ENCODE assay signal across 8 cellular contexts in genomic region chr21:16420086-16420724, GRCh38.
DNase-seq lines count a peak whose midpoint lies in the region; ATAC-seq and TF ChIP-seq lines count a peak whose summit lies in the region.

No MANE protein-coding gene starts in this region.

- TF ChIP-seq CTCF in epithelial cell of proximal tubule (conservative IDR thresholded peaks at IDR 0.05; ENCODE audit: low read depth, low read length): no peak
- no peak for TF ChIP-seq CTCF in omental fat pad (IDR thresholded peaks at IDR 0.05)

- POLR2A ChIA-PET in naive thymus-derived CD8-positive, alpha-beta T cell (lab: Charles Lee): no interaction called here

- no peak overlapping the region for H3K27ac Mint-ChIP-seq in activated T-cell treated with anti-CD3 and anti-CD28 coated beads, Interleukin-2, amount 50 U/mL, for 24 hours
- no peak overlapping the region for H3K27ac Mint-ChIP-seq in naive thymus-derived CD8-positive, alpha-beta T cell

- peak overlapping the region; percentile 56 for H3K4me3 ChIP-seq in epithelial cell of proximal tubule (ENCODE audit: low read depth, low read length)

- no peak overlapping the region for H3K4me3 Mint-ChIP-seq in activated T-cell treated with anti-CD3 and anti-CD28 coated beads, Interleukin-2, amount 50 U/mL, for 24 hours
- no peak overlapping the region for H3K4me3 Mint-ChIP-seq in naive thymus-derived CD8-positive, alpha-beta T cell

- H3K9me3 Mint-ChIP-seq in activated T-cell treated with anti-CD3 and anti-CD28 coated beads, Interleukin-2, amount 50 U/mL, for 24 hours: no peaks in the 10 kb centered on the region
- H3K9me3 Mint-ChIP-seq in naive thymus-derived CD8-positive, alpha-beta T cell: peaks cover 0 to 15% (median 0%) of the 10 kb centered on the region in 9 donors

- DNase-seq in COLO668 (lab: John Stamatoyannopoulos, UW; ENCODE audit: unreplicated experiment) (peak; percentile 7), NCI-H460 (ENCODE audit: extremely low read depth, low read depth) (peak; percentile 45), epithelial cell of proximal tubule (ENCODE audit: low read depth) (no peak), nucleus accumbens (lab: John Stamatoyannopoulos, UW) (peak in 29 of 56 donors; percentile 1 to 60 (median 21)), omental fat pad (ENCODE audit: low spot score) (no peak), ACHN (no peak)
- no peak for DNase-seq in activated T-cell treated with anti-CD3 and anti-CD28 coated beads, Interleukin-2, amount 50 U/mL, for 24 hours
- no peak for DNase-seq in naive thymus-derived CD8-positive, alpha-beta T cell

- H3K36me3 Mint-ChIP-seq in activated T-cell treated with anti-CD3 and anti-CD28 coated beads, Interleukin-2, amount 50 U/mL, for 24 hours (ENCODE audit: low read depth): no peaks in the 10 kb centered on the region
- no peaks in the 10 kb centered on the region for H3K36me3 Mint-ChIP-seq in naive thymus-derived CD8-positive, alpha-beta T cell

- in situ Hi-C loops in ACHN (cut with HindIII; ENCODE audit: low pct_ligation_motif_present, low pct_unique_long_range_greater_than_20kb, low sequenced_read_pairs): no loop called here

- ATAC-seq in omental fat pad (ENCODE audit: low FRiP score): no peak
- no peak for ATAC-seq in naive thymus-derived CD8-positive, alpha-beta T cell

- no peaks in the 10 kb centered on the region for H3K4me1 Mint-ChIP-seq in activated T-cell treated with anti-CD3 and anti-CD28 coated beads, Interleukin-2, amount 50 U/mL, for 24 hours (ENCODE audit: low read depth)
- H3K4me1 Mint-ChIP-seq in naive thymus-derived CD8-positive, alpha-beta T cell: no peaks in the 10 kb centered on the region

- H3K27me3 Mint-ChIP-seq in activated T-cell treated with anti-CD3 and anti-CD28 coated beads, Interleukin-2, amount 50 U/mL, for 24 hours: no peaks in the 10 kb centered on the region
- H3K27me3 Mint-ChIP-seq in naive thymus-derived CD8-positive, alpha-beta T cell: no peaks in the 10 kb centered on the region

Comparison
In these comparisons a context has a peak if more than half of its experiments do, and no peak if none do; other contexts are left out.
1. DNase-seq: peak in COLO668 (single experiment), NCI-H460 (single experiment) and nucleus accumbens (29 of 56); none in epithelial cell of proximal tubule (single experiment), omental fat pad (single experiment), ACHN (single experiment), activated T-cell treated with anti-CD3 and anti-CD28 coated beads, Interleukin-2, amount 50 U/mL, for 24 hours (single experiment) and naive thymus-derived CD8-positive, alpha-beta T cell (0 of 10).